Comparison of ENCODE assay signal across 8 cellular contexts in the genomic region with DNA sequence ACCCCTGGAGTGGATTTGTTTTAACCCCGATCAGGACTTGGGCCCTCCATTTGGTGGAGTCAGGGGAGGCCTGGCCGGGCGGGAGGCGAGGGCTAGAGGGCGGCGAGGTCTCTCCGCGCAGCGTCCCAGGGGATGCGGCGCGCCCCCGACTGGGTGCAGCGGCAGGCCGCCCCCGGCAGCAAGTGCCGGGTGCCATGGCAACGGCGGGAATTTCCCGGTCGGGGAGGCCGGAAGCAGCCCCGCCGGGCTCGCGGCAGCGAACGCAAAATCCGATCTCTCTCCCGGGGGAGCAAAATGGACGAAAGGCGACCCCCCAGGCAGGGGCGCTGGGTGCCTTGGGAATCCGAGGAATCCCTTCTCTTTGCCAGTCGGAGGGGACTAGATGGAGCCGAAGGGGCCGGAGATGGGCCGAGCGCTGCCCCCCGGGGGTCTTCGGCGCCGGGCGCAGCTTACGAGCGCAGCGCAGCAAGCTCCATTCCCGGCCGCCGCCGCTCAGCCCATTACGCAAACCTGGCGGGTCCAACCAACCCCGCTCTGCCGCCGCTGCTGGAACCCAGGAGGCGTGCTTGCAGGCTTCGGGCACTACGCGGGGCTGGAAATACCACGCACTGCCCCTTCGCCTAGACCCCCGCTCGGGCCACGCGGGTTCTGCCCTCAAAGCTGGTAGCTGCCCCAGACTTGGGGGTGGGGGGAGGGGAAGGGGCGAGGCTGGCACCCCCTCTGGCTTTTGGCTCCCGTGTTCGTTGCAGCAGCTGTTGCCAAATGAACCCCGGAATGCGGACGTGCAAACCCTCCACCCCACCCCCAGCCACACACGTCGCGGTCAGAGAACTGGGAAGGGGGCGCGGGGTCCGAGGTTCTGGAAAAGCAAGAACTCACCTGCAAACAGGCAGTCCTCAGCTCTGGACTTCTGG.
DNase-seq lines count a peak whose midpoint lies in the region; ATAC-seq and TF ChIP-seq lines count a peak whose summit lies in the region.
"Not testable (repeated sequence)": the region's sequence is repeated elsewhere in the genome, so short reads cannot be mapped to it uniquely, and the experiment has no call there.

No MANE protein-coding gene starts in this region.

- not testable (repeated sequence) for H4K20me1 ChIP-seq in PC-3 (ENCODE audit: low read length)

- not testable (repeated sequence) for TF ChIP-seq CTCF in PC-3 (conservative IDR thresholded peaks at IDR 0.05; ENCODE audit: low read depth, low read length); activated CD8-positive, alpha-beta T cell treated with anti-CD3 and anti-CD28 coated beads for 36 hours (IDR thresholded peaks at IDR 0.05); ascending aorta (IDR thresholded peaks at IDR 0.05); fibroblast of the aortic adventitia (IDR thresholded peaks at IDR 0.05; ENCODE audit: insufficient read depth, low read length)

- H3K4me2 ChIP-seq in PC-3 (ENCODE audit: low read length): peak overlapping the region; percentile 66; the same call in 1 of the 2 replicates
- peak overlapping the region; percentile 65 for H3K4me2 ChIP-seq in skeletal muscle satellite cell (ENCODE audit: low read length)

- WGBS in mesodermal cell (ENCODE audit: insufficient coverage in 2 of 2), 2 experiments: no CpG with 5 or more reads among the region's 78 CpGs
- under 1% methylated on average over 39 of the region's 78 CpGs for WGBS in thymus

- DNase-seq in PC-3; fibroblast of the aortic adventitia (ENCODE audit: low read depth): not testable (repeated sequence)
- peak; percentile 55 for DNase-seq in activated CD8-positive, alpha-beta T cell treated with anti-CD3 and anti-CD28 coated beads for 36 hours
- DNase-seq in ascending aorta (ENCODE audit: low spot score in 2 of 2): peak in 1 of 2 donors; percentile 64

- peak overlapping the region; percentile 60 for H3K4me3 ChIP-seq in PC-3 (ENCODE audit: low read length)
- H3K4me3 ChIP-seq in ascending aorta: peak overlapping the region; percentile 47 to 67
- peak overlapping the region; percentile 58 for H3K4me3 ChIP-seq in fibroblast of the aortic adventitia (ENCODE audit: low read depth, low read length)
- H3K4me3 ChIP-seq in mesodermal cell (ENCODE audit: extremely low read depth, insufficient read depth, low read length, poor library complexity, severe bottlenecking): peak overlapping the region; percentile 38
- peak overlapping the region; percentile 67 for H3K4me3 ChIP-seq in skeletal muscle satellite cell (ENCODE audit: low read length)
- peak overlapping the region; percentile 44 for H3K4me3 ChIP-seq in thymus (ENCODE audit: low read length)

- ATAC-seq in PC-3; activated CD8-positive, alpha-beta T cell treated with anti-CD3 and anti-CD28 coated beads for 36 hours: not testable (repeated sequence)

- H3K9me3 ChIP-seq in ES-I3 (ENCODE audit: control insufficient read depth, insufficient read depth, low read length); PC-3 (ENCODE audit: low read length); ascending aorta; mesodermal cell (ENCODE audit: control insufficient read depth, low read length); skeletal muscle satellite cell (replicated peaks; ENCODE audit: low read length); thymus (ENCODE audit: control insufficient read depth): not testable (repeated sequence)

- not testable (repeated sequence) for H3K36me3 Mint-ChIP-seq in activated CD8-positive, alpha-beta T cell treated with anti-CD3 and anti-CD28 coated beads for 36 hours (ENCODE audit: low read depth)

- H3K79me2 ChIP-seq in PC-3 (ENCODE audit: low read length): not testable (repeated sequence)

- intact Hi-C loops in PC-3 (cut with micrococcal nuclease); activated CD8-positive, alpha-beta T cell treated with anti-CD3 and anti-CD28 coated beads for 36 hours (cut with micrococcal nuclease); ascending aorta (cut with DNase I): not testable (repeated sequence)

- H3K9ac ChIP-seq in ES-I3 (ENCODE audit: low read depth, low read length) (peak overlapping the region; percentile 28; the same call in 1 of the 2 replicates), skeletal muscle satellite cell (ENCODE audit: low read depth, low read length) (peak overlapping the region; percentile 69)
- H3K9ac ChIP-seq in PC-3 (ENCODE audit: low read length): not testable (repeated sequence)

- H3K27me3 Mint-ChIP-seq in activated CD8-positive, alpha-beta T cell treated with anti-CD3 and anti-CD28 coated beads for 36 hours: not testable (repeated sequence)

- POLR2A ChIA-PET in PC-3 (lab: Charles Lee; ENCODE audit: unreplicated experiment); activated CD8-positive, alpha-beta T cell treated with anti-CD3 and anti-CD28 coated beads for 36 hours (lab: Charles Lee): not testable (repeated sequence)

- not testable (repeated sequence) for H3K9me2 ChIP-seq in PC-3 (replicated peaks; ENCODE audit: low read length)

- H3K27ac ChIP-seq in PC-3 (ENCODE audit: low read length); mesodermal cell (ENCODE audit: low read depth, low read length, severe bottlenecking); thymus (ENCODE audit: low read depth): not testable (repeated sequence)
- peak overlapping the region; percentile 70 to 88 for H3K27ac ChIP-seq in ascending aorta

- TSS peak; percentile 22 for BruUV-seq in PC-3 (replicated peaks; lab: Mats Ljungman, UMichigan)

- H3K9me3 Mint-ChIP-seq in activated CD8-positive, alpha-beta T cell treated with anti-CD3 and anti-CD28 coated beads for 36 hours: not testable (repeated sequence)

- peak overlapping the region; percentile 92 for H3K27ac Mint-ChIP-seq in activated CD8-positive, alpha-beta T cell treated with anti-CD3 and anti-CD28 coated beads for 36 hours

- H3K27me3 ChIP-seq in PC-3 (ENCODE audit: low read length); ascending aorta; skeletal muscle satellite cell (ENCODE audit: control insufficient read depth, insufficient read depth, low read length); thymus (ENCODE audit: control insufficient read depth, insufficient read depth): not testable (repeated sequence)

- CTCF ChIA-PET in PC-3 (lab: Charles Lee); activated CD8-positive, alpha-beta T cell treated with anti-CD3 and anti-CD28 coated beads for 36 hours (lab: Charles Lee): not testable (repeated sequence)

- H3K36me3 ChIP-seq in ES-I3 (ENCODE audit: insufficient read depth, low read length); PC-3 (ENCODE audit: low read depth, low read length); ascending aorta; mesodermal cell (ENCODE audit: control insufficient read depth, insufficient read depth, low read length); skeletal muscle satellite cell (ENCODE audit: insufficient read depth, low read length); thymus (ENCODE audit: control insufficient read depth, insufficient read depth): not testable (repeated sequence)

- not testable (repeated sequence) for H2AFZ ChIP-seq in PC-3 (ENCODE audit: low read length)

- not testable (repeated sequence) for H3K4me1 Mint-ChIP-seq in activated CD8-positive, alpha-beta T cell treated with anti-CD3 and anti-CD28 coated beads for 36 hours (ENCODE audit: low read depth)

- not testable (repeated sequence) for H3K4me1 ChIP-seq in ES-I3 (ENCODE audit: insufficient read depth, low read length); PC-3 (ENCODE audit: insufficient read depth, low read length); ascending aorta; mesodermal cell (ENCODE audit: control insufficient read depth, insufficient read depth, low read length, poor library complexity, severe bottlenecking); skeletal muscle satellite cell (ENCODE audit: control insufficient read depth, insufficient read depth, low read length); thymus (ENCODE audit: control insufficient read depth, insufficient read depth, low read length)

- H3F3A ChIP-seq in PC-3 (ENCODE audit: low read length, unreplicated experiment): not testable (repeated sequence)

- H3K4me3 Mint-ChIP-seq in activated CD8-positive, alpha-beta T cell treated with anti-CD3 and anti-CD28 coated beads for 36 hours: peak overlapping the region; percentile 81
